8 cellular contexts compared by ENCODE assay signal in the genomic region with DNA sequence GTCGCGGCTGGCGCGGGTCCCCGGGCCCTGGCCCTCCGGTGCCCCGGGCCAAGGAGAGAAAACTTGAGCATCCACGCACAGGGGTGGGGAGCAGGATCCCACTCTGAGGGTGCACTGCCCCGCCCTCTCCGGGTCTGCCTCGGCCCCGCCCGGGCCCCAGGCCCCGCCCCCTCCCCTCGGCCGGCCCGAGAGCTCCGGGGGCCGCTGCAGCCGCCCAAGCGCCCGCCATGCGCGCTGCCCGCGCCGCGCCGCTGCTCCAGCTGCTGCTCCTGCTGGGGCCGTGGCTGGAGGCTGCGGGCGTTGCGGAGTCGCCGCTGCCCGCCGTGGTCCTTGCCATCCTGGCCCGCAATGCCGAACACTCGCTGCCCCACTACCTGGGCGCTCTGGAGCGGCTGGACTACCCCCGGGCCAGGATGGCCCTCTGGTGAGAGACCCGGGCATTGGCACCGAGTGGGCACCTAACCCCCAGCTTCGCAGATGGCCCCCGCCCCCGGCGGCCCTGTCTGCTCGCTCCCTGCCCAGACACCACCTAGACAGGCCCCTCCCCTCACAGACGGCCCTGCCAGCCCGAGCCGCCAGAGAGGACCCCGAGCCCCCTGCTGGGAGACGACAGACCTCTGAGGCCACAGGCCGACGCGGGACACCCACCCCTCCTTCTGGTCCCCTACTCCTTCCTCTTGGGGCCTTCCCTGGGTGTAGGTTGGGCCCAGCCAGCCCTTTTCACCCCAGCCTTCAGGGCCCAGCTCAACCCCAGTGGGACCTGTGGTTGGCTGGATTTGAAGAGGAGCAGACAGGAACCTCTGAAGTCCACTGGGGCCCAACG. TPM values are rescaled to one million over a fixed set of nuclear protein-coding genes. Genes with fewer than 3 reads are reported as not detected.
DNase-seq lines count a peak whose midpoint lies in the region; ATAC-seq lines count a peak whose summit lies in the region.

A gene with protein sequence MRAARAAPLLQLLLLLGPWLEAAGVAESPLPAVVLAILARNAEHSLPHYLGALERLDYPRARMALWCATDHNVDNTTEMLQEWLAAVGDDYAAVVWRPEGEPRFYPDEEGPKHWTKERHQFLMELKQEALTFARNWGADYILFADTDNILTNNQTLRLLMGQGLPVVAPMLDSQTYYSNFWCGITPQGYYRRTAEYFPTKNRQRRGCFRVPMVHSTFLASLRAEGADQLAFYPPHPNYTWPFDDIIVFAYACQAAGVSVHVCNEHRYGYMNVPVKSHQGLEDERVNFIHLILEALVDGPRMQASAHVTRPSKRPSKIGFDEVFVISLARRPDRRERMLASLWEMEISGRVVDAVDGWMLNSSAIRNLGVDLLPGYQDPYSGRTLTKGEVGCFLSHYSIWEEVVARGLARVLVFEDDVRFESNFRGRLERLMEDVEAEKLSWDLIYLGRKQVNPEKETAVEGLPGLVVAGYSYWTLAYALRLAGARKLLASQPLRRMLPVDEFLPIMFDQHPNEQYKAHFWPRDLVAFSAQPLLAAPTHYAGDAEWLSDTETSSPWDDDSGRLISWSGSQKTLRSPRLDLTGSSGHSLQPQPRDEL (plus strand): TSS at position 207 of the 823 bp plus-strand sequence. CDS start 21 bp downstream, at position 228.

- H3K36me3 ChIP-seq in CD8-positive, alpha-beta memory T cell (ENCODE audit: insufficient read depth, low read length): no peaks in the 10 kb centered on the region
- no peaks in the 10 kb centered on the region for H3K36me3 ChIP-seq in iPS-20b (ENCODE audit: insufficient read depth, low read depth, low read length)

- DNase-seq in CD8-positive, alpha-beta memory T cell: peak; percentile 29 to 69 (median 40)
- peak; percentile 42 for DNase-seq in T-helper 2 cell treated with Interferon-gamma antibody and Interleukin-4, amounts not matched to agents 5 μg/mL and 100 μg/mL, for 36 hours (ENCODE audit: low spot score)
- DNase-seq in T47D (ENCODE audit: low read depth in 1 of 2, low spot score in 1 of 2) (peak; percentile 64 to 67), HT-29 (ENCODE audit: low spot score) (no peak)

- no peak within 1 kb of the TSS for H3K9ac ChIP-seq in iPS-20b (ENCODE audit: low read depth, low read length)

- peaks cover 7% of the 10 kb centered on the region for H3K27me3 ChIP-seq in CD8-positive, alpha-beta memory T cell (ENCODE audit: insufficient read depth, low read length, poor library complexity, severe bottlenecking)
- H3K27me3 ChIP-seq in iPS-20b (ENCODE audit: insufficient read depth, low read length): peaks cover 76% of the 10 kb centered on the region

- CTCF ChIA-PET in CD8-positive, alpha-beta memory T cell (lab: Charles Lee): interaction anchor here (0.8 to 2.3 kb wide), 9 partner anchors 10 to 509 kb away, joined by 3 to 10 read pairs (median 4); no protein-coding TSS in a partner anchor

- H3K36me3 Mint-ChIP-seq in CD8-positive, alpha-beta memory T cell: no peaks in the 10 kb centered on the region
- no peaks in the 10 kb centered on the region for H3K36me3 Mint-ChIP-seq in T-helper 2 cell treated with Interferon-gamma antibody and Interleukin-4, amounts not matched to agents 5 μg/mL and 100 μg/mL, for 36 hours (ENCODE audit: low read depth)

- peaks cover 13% of the 10 kb centered on the region for H3K4me1 ChIP-seq in CD8-positive, alpha-beta memory T cell (ENCODE audit: insufficient read depth, low read length)
- peaks cover 8% of the 10 kb centered on the region; the same call in 1 of the 2 replicates for H3K4me1 ChIP-seq in iPS-20b (ENCODE audit: insufficient read depth, low read length)

- POLR2A ChIA-PET in CD8-positive, alpha-beta memory T cell (lab: Charles Lee): interaction anchor here (0.6 to 1.4 kb wide), 4 partner anchors 18 to 492 kb away, joined by 3 to 7 read pairs (median 4); a partner anchor contains a TSS

- H3K27ac Mint-ChIP-seq in CD8-positive, alpha-beta memory T cell: peak within 1 kb of the TSS in 3 of 8 donors; percentile 19 to 85 (median 68)
- peak within 1 kb of the TSS; percentile 36 for H3K27ac Mint-ChIP-seq in T-helper 2 cell treated with Interferon-gamma antibody and Interleukin-4, amounts not matched to agents 5 μg/mL and 100 μg/mL, for 36 hours

- H3K27ac ChIP-seq in CD8-positive, alpha-beta memory T cell (ENCODE audit: low read depth, low read length): peak within 1 kb of the TSS; percentile 61
- no peak within 1 kb of the TSS for H3K27ac ChIP-seq in iPS-20b (ENCODE audit: low read length)
- peak within 1 kb of the TSS in 20 of 21 experiments; percentile 22 to 89 (median 72) for H3K27ac ChIP-seq in skin epidermis

- in situ Hi-C loops in T47D (cut with HindIII; ENCODE audit: low pct_unique_long_range_greater_than_20kb, low sequenced_read_pairs): no loop called here

- H3K27me3 Mint-ChIP-seq in CD8-positive, alpha-beta memory T cell: peaks cover 14 to 20% of the 10 kb centered on the region in 2 donors
- peaks cover 32% of the 10 kb centered on the region for H3K27me3 Mint-ChIP-seq in T-helper 2 cell treated with Interferon-gamma antibody and Interleukin-4, amounts not matched to agents 5 μg/mL and 100 μg/mL, for 36 hours (ENCODE audit: low read depth)

- H3K9me3 Mint-ChIP-seq in CD8-positive, alpha-beta memory T cell: no peaks in the 10 kb centered on the region
- no peaks in the 10 kb centered on the region for H3K9me3 Mint-ChIP-seq in T-helper 2 cell treated with Interferon-gamma antibody and Interleukin-4, amounts not matched to agents 5 μg/mL and 100 μg/mL, for 36 hours

- H3K9me3 ChIP-seq in CD8-positive, alpha-beta memory T cell (ENCODE audit: low read length): no peaks in the 10 kb centered on the region
- no peaks in the 10 kb centered on the region for H3K9me3 ChIP-seq in iPS-20b (ENCODE audit: insufficient read depth, low read depth, low read length)

- peaks cover 0 to 11% (median 1%) of the 10 kb centered on the region in 3 donors for H3K4me1 Mint-ChIP-seq in CD8-positive, alpha-beta memory T cell
- peaks cover 9% of the 10 kb centered on the region for H3K4me1 Mint-ChIP-seq in T-helper 2 cell treated with Interferon-gamma antibody and Interleukin-4, amounts not matched to agents 5 μg/mL and 100 μg/mL, for 36 hours (ENCODE audit: low read depth)

- H3K4me3 Mint-ChIP-seq in CD8-positive, alpha-beta memory T cell: peak within 1 kb of the TSS; percentile 73 to 88 (median 78)
- H3K4me3 Mint-ChIP-seq in T-helper 2 cell treated with Interferon-gamma antibody and Interleukin-4, amounts not matched to agents 5 μg/mL and 100 μg/mL, for 36 hours: peak within 1 kb of the TSS; percentile 77

- ATAC-seq in GM19438 (IDR thresholded peaks at IDR 0.05; ENCODE audit: low read depth, unreplicated experiment) (peak; percentile 60), HG03571 (IDR thresholded peaks at IDR 0.05; ENCODE audit: unreplicated experiment) (peak; percentile 71)

- peak within 1 kb of the TSS; percentile 64 for H3K4me3 ChIP-seq in CD8-positive, alpha-beta memory T cell (ENCODE audit: low read length)
- H3K4me3 ChIP-seq in iPS-20b (ENCODE audit: low read length) (peak within 1 kb of the TSS; percentile 72), skin epidermis (peak within 1 kb of the TSS; percentile 64 to 87 (median 81))

RNA-seq across cellular contexts. Expression of the gene that starts here (rescaled TPM):
- 1 to 10 TPM; 1.9 to 2.6 TPM for total RNA-seq in CD8-positive, alpha-beta memory T cell
- 1.1 TPM for polyA plus RNA-seq in CD8-positive, alpha-beta memory T cell
- 0.25 TPM in 1 of 2 replicates, not detected in the other for total RNA-seq in HT-29 (2014; rRNA removed; shearing (Covaris generic))
